8 cellular contexts compared by ENCODE assay signal in the genomic region with DNA sequence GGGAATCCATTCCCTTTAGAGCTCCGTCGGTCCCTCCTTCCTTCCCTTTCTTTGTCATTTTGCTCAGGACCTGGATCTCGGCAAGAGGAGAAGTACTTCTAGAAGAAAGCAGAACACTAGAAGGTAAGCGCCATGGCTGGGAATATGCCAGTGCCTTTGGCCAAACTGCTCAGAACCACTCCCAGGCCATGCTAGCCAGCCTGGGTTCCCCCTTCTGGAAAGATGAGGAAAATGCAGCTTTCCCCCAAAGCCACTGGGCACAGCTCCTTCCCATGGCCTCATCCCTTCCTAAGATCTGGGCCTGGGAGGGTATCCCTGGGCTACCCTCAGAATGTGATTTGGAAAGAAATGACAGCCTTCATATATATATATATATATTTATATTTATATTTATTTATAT. TPM values are rescaled to one million over a fixed set of nuclear protein-coding genes. Genes with fewer than 3 reads are reported as not detected.
DNase-seq lines count a peak whose midpoint lies in the region; ATAC-seq, FAIRE-seq and TF ChIP-seq lines count a peak whose summit lies in the region.

No MANE protein-coding gene starts in this region.

- TF ChIP-seq POLR2A in H54 (IDR thresholded peaks at IDR 0.05; ENCODE audit: low read depth, low read length), result no peak

- TF ChIP-seq EP300 in SK-N-SH (IDR thresholded peaks at IDR 0.05; ENCODE audit: borderline replicate concordance in 1 of 2, low read depth in 1 of 2, low read length in 1 of 2), result no peak

- TF ChIP-seq CTCF in SK-N-SH (IDR thresholded peaks at IDR 0.05), result peak; percentile 52
- peak; percentile 34 to 71 (median 64) for TF ChIP-seq CTCF in heart right ventricle (IDR thresholded peaks at IDR 0.05)
- TF ChIP-seq CTCF in thoracic aorta (IDR thresholded peaks at IDR 0.05), result peak; percentile 53
- TF ChIP-seq CTCF in GM13976 (IDR thresholded peaks at IDR 0.05; ENCODE audit: borderline replicate concordance, control extremely low read depth, extremely low read depth, insufficient read depth, missing control alignments), result no peak

- intact Hi-C loops in heart right ventricle (cut with DNase I), result loop anchor here in 8 of 10 donors (2.0 to 10.0 kb wide), 6 partner anchors 93 to 143 kb away; no protein-coding TSS in a partner anchor

- no peak overlapping the region for H3K9ac ChIP-seq in SK-N-SH

- DNase-seq in H54 (ENCODE audit: insufficient read length, low spot score), result peak; percentile 55
- peak; percentile 71 for DNase-seq in SK-N-SH
- peak; percentile 38 to 56 for DNase-seq in heart right ventricle
- DNase-seq in thoracic aorta (ENCODE audit: low spot score), result no peak
- DNase-seq in GM13976 (ENCODE audit: low spot score), result no peak
- DNase-seq in mesenteric fat pad (ENCODE audit: low spot score), result no peak

- no peaks in the 10 kb centered on the region for H3K9me3 ChIP-seq in SK-N-SH
- no peaks in the 10 kb centered on the region for H3K9me3 ChIP-seq in heart right ventricle
- H3K9me3 ChIP-seq in thoracic aorta, result no peaks in the 10 kb centered on the region

- H3K4me2 ChIP-seq in SK-N-SH, result no peak overlapping the region

- H3K27me3 ChIP-seq in SK-N-SH (ENCODE audit: insufficient read depth) (no peaks in the 10 kb centered on the region), heart right ventricle (peaks cover 9 to 78% (median 38%) of the 10 kb centered on the region in 7 donors), thoracic aorta (replicated peaks; ENCODE audit: insufficient read depth) (peaks cover 6% of the 10 kb centered on the region)

- ATAC-seq in heart right ventricle (peak in 7 of 8 donors; percentile 60 to 77 (median 71)), thoracic aorta (ENCODE audit: insufficient number of reproducible peaks, low FRiP score, low read depth) (no peak), GM18517 (IDR thresholded peaks at IDR 0.05; ENCODE audit: unreplicated experiment) (no peak)

- H3F3A ChIP-seq in SK-N-SH (replicated peaks; ENCODE audit: insufficient read depth), result no peaks in the 10 kb centered on the region

- H2AFZ ChIP-seq in SK-N-SH (ENCODE audit: low read depth), result no peak overlapping the region

- H3K36me3 ChIP-seq in SK-N-SH (replicated peaks in 1 of 2; ENCODE audit: control insufficient read depth in 1 of 2, insufficient read depth in 2 of 2, low read length in 1 of 2) (no peaks in the 10 kb centered on the region), heart right ventricle (no peaks in the 10 kb centered on the region), thoracic aorta (no peaks in the 10 kb centered on the region)

- H3K79me2 ChIP-seq in SK-N-SH (ENCODE audit: insufficient read depth), result no peaks in the 10 kb centered on the region

- H3K27ac ChIP-seq in SK-N-SH (ENCODE audit: low read depth in 2 of 2, low read length in 1 of 2), result no peak overlapping the region
- no peak overlapping the region for H3K27ac ChIP-seq in heart right ventricle
- no peak overlapping the region for H3K27ac ChIP-seq in thoracic aorta

- POLR2A ChIA-PET in SK-N-SH (lab: Yijun Ruan, JAX), result interaction anchor here (0.7 to 1.3 kb wide), 2 partner anchors 19 to 601 kb away, joined by 3 read pairs; a partner anchor contains a TSS

- peak; percentile 67 for TF ChIP-seq RAD21 in SK-N-SH (IDR thresholded peaks at IDR 0.05; ENCODE audit: low read length)

- CTCF ChIA-PET in SK-N-SH (lab: Yijun Ruan, JAX), result interaction anchor here (0.6 to 2.8 kb wide), 21 partner anchors 11 to 538 kb away, joined by 3 to 18 read pairs (median 4); no protein-coding TSS in a partner anchor

- no peaks in the 10 kb centered on the region for H4K20me1 ChIP-seq in SK-N-SH (ENCODE audit: insufficient read depth)

- 87% methylated on average over 4 of the region's 4 CpGs for WGBS in SK-N-SH (ENCODE audit: low lambda C conversion rate)
- WGBS in heart right ventricle, 2 donors, result 55 to 57% methylated on average over 4 of the region's 4 CpGs

- in situ Hi-C loops in GM13976 (cut with MboI; ENCODE audit: low sequenced_read_pairs, unreplicated experiment), result no loop called here

- no peaks in the 10 kb centered on the region for H3K9me2 ChIP-seq in SK-N-SH

- H3K4me1 ChIP-seq in SK-N-SH (ENCODE audit: control insufficient read depth in 1 of 2, insufficient read depth in 2 of 2, low read depth in 1 of 2, low read length in 1 of 2) (peaks cover under 1 to 6% of the 10 kb centered on the region in 2 experiments; a peak in 2 of 4 replicates), heart right ventricle (peaks cover 0 to 20% (median 6%) of the 10 kb centered on the region in 9 donors), thoracic aorta (ENCODE audit: control insufficient read depth in 1 of 2, low read depth in 2 of 2) (no peaks in the 10 kb centered on the region)

- FAIRE-seq in A204.1 (lab: Jason Lieb, UNC) (peak; percentile 32), H54 (lab: Jason Lieb, UNC) (no peak)

- H3K4me3 ChIP-seq in SK-N-SH (ENCODE audit: low read depth in 2 of 2, low read length in 1 of 2) (no peak overlapping the region), heart right ventricle (no peak overlapping the region), thoracic aorta (no peak overlapping the region)

TF ChIP-seq in SK-N-SH, 30 proteins besides CTCF, POLR2A, EP300 and RAD21:
- TF ChIP-seq TEAD4 (IDR thresholded peaks at IDR 0.05; ENCODE audit: borderline replicate concordance, insufficient read depth) (no peak), SMC3 (IDR thresholded peaks at IDR 0.05; ENCODE audit: low read depth, low read length) (peak; percentile 67)
TF ChIP-seq in SK-N-SH: peak in this region for 1.

RNA-seq across cellular contexts. Expression of a gene that starts 6.3 kb away (rescaled TPM):
- 3.5 and 6.0 TPM in 2 replicates for polyA plus RNA-seq in SK-N-SH (2012; rRNA removed)
- 2.2 and 3.2 TPM in 2 replicates for polyA plus RNA-seq in SK-N-SH (2012; cell fraction: cytosol; rRNA removed)
- polyA plus RNA-seq in SK-N-SH (2012; cell fraction: nucleus; rRNA removed), result 23.1 and 25.6 TPM in 2 replicates
- total RNA-seq in heart right ventricle, result under 1 TPM in 1 of 10 donors, not detected in 9; 0.16 TPM
- polyA plus RNA-seq in heart right ventricle, result not detected
- total RNA-seq in thoracic aorta, result not detected
- total RNA-seq in mesenteric fat pad, result 0.67 TPM

RNA-seq across cellular contexts. Expression of a gene that starts 19.0 kb away (rescaled TPM):
- polyA plus RNA-seq in SK-N-SH (2012; rRNA removed) (122 and 164 TPM in 2 replicates), heart right ventricle (100 to 1,000 TPM; 103 to 217 TPM)
- polyA plus RNA-seq in SK-N-SH (2012; cell fraction: cytosol; rRNA removed), result 172 and 191 TPM in 2 replicates
- polyA plus RNA-seq in SK-N-SH (2012; cell fraction: nucleus; rRNA removed), result 45.2 and 94.3 TPM in 2 replicates
- total RNA-seq in heart right ventricle (100 to 1,000 TPM; 327 to 541 (median 464) TPM), thoracic aorta (10 to 100 TPM; 56.9 to 57.1 TPM), mesenteric fat pad (192 TPM)

Comparison
In these comparisons a context has a peak if more than half of its experiments do, and no peak if none do; other contexts are left out.
1. DNase-seq: peak in H54 (single experiment), SK-N-SH (single experiment) and heart right ventricle (2 of 2); none in thoracic aorta (single experiment), GM13976 (single experiment) and mesenteric fat pad (single experiment).
2. ATAC-seq: peak in heart right ventricle (7 of 8); none in thoracic aorta (single experiment) and GM18517 (single experiment).